In the genomic region with DNA sequence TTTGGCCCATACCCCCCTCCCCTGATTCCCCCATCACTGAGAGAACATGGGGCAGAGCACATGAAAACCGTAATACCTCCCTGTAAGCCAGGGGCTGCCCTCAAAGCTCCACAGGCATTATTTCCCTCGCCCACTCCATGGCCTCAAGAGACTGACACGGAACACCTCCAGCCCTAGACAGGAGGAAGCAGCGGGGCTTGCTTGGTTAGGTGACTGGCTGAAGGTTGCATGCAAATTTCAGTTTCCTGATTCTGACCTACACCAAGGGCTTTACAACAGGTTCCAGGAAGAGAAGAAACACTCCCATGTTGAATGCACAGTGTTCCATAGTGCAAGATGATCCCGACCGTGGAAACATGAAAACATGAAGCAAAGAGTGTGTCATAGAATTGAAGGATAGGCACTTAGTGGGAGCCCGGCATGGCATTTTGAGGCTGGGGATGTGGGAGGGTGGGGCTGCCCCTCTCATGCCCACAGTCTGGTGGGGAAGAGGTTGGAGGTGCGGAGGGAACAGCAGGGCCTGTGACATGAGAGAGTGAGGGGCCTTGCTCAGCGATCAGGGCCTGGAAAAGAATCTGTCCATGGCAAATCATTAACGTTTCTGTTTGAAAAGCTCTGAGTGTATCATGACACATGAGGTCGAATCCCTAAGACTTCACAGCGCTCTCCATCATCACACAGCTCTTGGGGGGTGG, we compare ENCODE assay signal across 14 cellular contexts. TPM values are rescaled to one million over a fixed set of nuclear protein-coding genes. Genes with fewer than 3 reads are reported as not detected.
DNase-seq lines count a peak whose midpoint lies in the region; ATAC-seq, FAIRE-seq and TF ChIP-seq lines count a peak whose summit lies in the region.
"Had no signal": no experiment of that assay in that cellular context is flagged by ENCODE, and none has a peak within 500 bp of the region (broad histone marks: within the 10 kb centered on the region; RNA-seq: fewer than 3 reads in every experiment).

No MANE protein-coding gene starts in this region.

- H2AK5ac ChIP-seq in H9 (ENCODE audit: insufficient read length, low read length): no peak overlapping the region

- no peak overlapping the region for H3K4ac ChIP-seq in H9 (ENCODE audit: low read depth, low read length)

- no peak overlapping the region for H3K27ac ChIP-seq in H9 (ENCODE audit: insufficient read length, low read depth, low read length)
- H3K27ac ChIP-seq in pancreas: peak overlapping the region in 3 of 4 donors; percentile 22 to 68 (median 62)
- H3K27ac ChIP-seq: heart right ventricle had no signal

- TF ChIP-seq CTCF in H9 (conservative IDR thresholded peaks at IDR 0.05): no peak
- TF ChIP-seq CTCF in pancreas (IDR thresholded peaks at IDR 0.05): no peak

- H3K18ac ChIP-seq in H9 (ENCODE audit: insufficient read length, low read depth, low read length): no peak overlapping the region

- no peak overlapping the region for H3K23ac ChIP-seq in H9 (ENCODE audit: insufficient read length, low read depth, low read length)

- H3K14ac ChIP-seq in H9 (ENCODE audit: insufficient read depth, low read length): no peak overlapping the region

- no peak overlapping the region for H2BK20ac ChIP-seq in H9 (ENCODE audit: low read depth, low read length, poor library complexity, severe bottlenecking)

- no peaks in the 10 kb centered on the region for H3K79me2 ChIP-seq in H9 (ENCODE audit: insufficient read depth, low read length)

- H3K9me3 ChIP-seq in H9 (ENCODE audit: control insufficient read depth, low read depth, low read length): no peaks in the 10 kb centered on the region
- H3K9me3 ChIP-seq in pancreas: no peaks in the 10 kb centered on the region
- H3K9me3 ChIP-seq: heart right ventricle, SK-N-SH had no signal

- no peak overlapping the region for H3K4me3 Mint-ChIP-seq in H9
- H3K4me3 Mint-ChIP-seq: activated CD4-positive, alpha-beta T cell treated with anti-CD3 and anti-CD28 coated beads, Interleukin-2, amount 10 ng/mL, durations not matched to agents 24 days and 14 days; CD8-positive, alpha-beta memory T cell had no signal

- no peak overlapping the region for H4K8ac ChIP-seq in H9 (replicated peaks; ENCODE audit: insufficient read length, low read depth, low read length)

- H3K9me3 Mint-ChIP-seq in H9: no peaks in the 10 kb centered on the region
- H3K9me3 Mint-ChIP-seq: activated CD4-positive, alpha-beta T cell treated with anti-CD3 and anti-CD28 coated beads, Interleukin-2, amount 10 ng/mL, durations not matched to agents 24 days and 14 days; CD8-positive, alpha-beta memory T cell had no signal

- H3K27me3 ChIP-seq in H9 (ENCODE audit: insufficient read depth, low read length) (no peaks in the 10 kb centered on the region), pancreas (no peaks in the 10 kb centered on the region)
- H3K27me3 ChIP-seq: heart right ventricle had no signal

- no peak overlapping the region for H3K56ac ChIP-seq in H9 (ENCODE audit: insufficient read length, low read depth, low read length)

- no peak overlapping the region for H2BK5ac ChIP-seq in H9 (ENCODE audit: insufficient read length, low read length)

- no CpG with 5 or more reads among the region's 12 CpGs for WGBS in H9 (ENCODE audit: extremely low coverage, insufficient read length, low lambda C conversion rate)
- 67 to 70% methylated on average over 12 of the region's 12 CpGs for WGBS in pancreas, 2 donors

- peak overlapping the region; percentile 7 for H4K91ac ChIP-seq in H9 (ENCODE audit: insufficient read length, low read depth, low read length)

- H3K9ac ChIP-seq in H9 (ENCODE audit: extremely low read depth, insufficient read length, low read length): no peak overlapping the region
- H3K9ac ChIP-seq: SK-N-SH had no signal

- DNase-seq in H9: no peak
- no peak for DNase-seq in pancreas
- DNase-seq in DMS79 treated with DMSO at 0.1 percent for 48 hours (lab: John Stamatoyannopoulos, UW): no peak
- no peak for DNase-seq in SKM-1 (lab: John Stamatoyannopoulos, UW; ENCODE audit: unreplicated experiment)
- no peak for DNase-seq in inferior parietal cortex (ENCODE audit: extremely low spot score)
- no peak for DNase-seq in middle frontal gyrus (ENCODE audit: extremely low spot score, low spot score)
- DNase-seq: activated CD4-positive, alpha-beta T cell treated with anti-CD3 and anti-CD28 coated beads, Interleukin-2, amount 10 ng/mL, durations not matched to agents 24 days and 14 days; CD8-positive, alpha-beta memory T cell; effector CD8-positive, alpha-beta T cell; heart right ventricle; NCI-H524; SK-N-SH had no signal

- H4K20me1 ChIP-seq in H9 (ENCODE audit: control insufficient read depth, insufficient read depth, insufficient read length): no peaks in the 10 kb centered on the region

- H3K79me1 ChIP-seq in H9 (ENCODE audit: insufficient read depth, low read depth, low read length, poor library complexity, severe bottlenecking): no peaks in the 10 kb centered on the region

- H3K4me1 Mint-ChIP-seq in H9: peaks cover 9 to 18% of the 10 kb centered on the region in 2 experiments
- H3K4me1 Mint-ChIP-seq: CD8-positive, alpha-beta memory T cell had no signal

- intact Hi-C loops in pancreas (cut with DNase I): no loop called here

- H3T11ph ChIP-seq in H9 (ENCODE audit: low read length): no peak overlapping the region

- H3K4me2 ChIP-seq in H9 (ENCODE audit: insufficient read depth, insufficient read length, low read length): no peak overlapping the region
- H3K4me2 ChIP-seq: SK-N-SH had no signal

- peaks cover 0 to 7% (median 3%) of the 10 kb centered on the region in 3 experiments; a peak in 3 of 7 replicates for H3K36me3 Mint-ChIP-seq in H9 (ENCODE audit: insufficient read depth in 1 of 3, low read depth in 3 of 3)

- no peaks in the 10 kb centered on the region; the same call in 1 of the 2 replicates for H3K4me1 ChIP-seq in H9 (ENCODE audit: insufficient read depth, low read length)
- H3K4me1 ChIP-seq in pancreas: peaks cover 0 to 4% (median 0%) of the 10 kb centered on the region in 3 donors

- no peak overlapping the region for H2AFZ ChIP-seq in H9 (ENCODE audit: low read length)

- H2BK120ac ChIP-seq in H9 (ENCODE audit: low read depth, low read length, poor library complexity, severe bottlenecking): no peak overlapping the region

- H4K5ac ChIP-seq in H9 (ENCODE audit: insufficient read length, low read depth, low read length): no peak overlapping the region

- no peak for FAIRE-seq in pancreas (lab: Jason Lieb, UNC)

- no peaks in the 10 kb centered on the region for H3K27me3 Mint-ChIP-seq in H9 (ENCODE audit: low read depth)
- H3K27me3 Mint-ChIP-seq: activated CD4-positive, alpha-beta T cell treated with anti-CD3 and anti-CD28 coated beads, Interleukin-2, amount 10 ng/mL, durations not matched to agents 24 days and 14 days; CD8-positive, alpha-beta memory T cell had no signal

- peak overlapping the region in 1 of 3 experiments; percentile 18; a peak in 3 of 7 replicates for H3K27ac Mint-ChIP-seq in H9
- H3K27ac Mint-ChIP-seq: activated CD4-positive, alpha-beta T cell treated with anti-CD3 and anti-CD28 coated beads, Interleukin-2, amount 10 ng/mL, durations not matched to agents 24 days and 14 days had no signal

- no peaks in the 10 kb centered on the region for H3K36me3 ChIP-seq in pancreas

- no peaks in the 10 kb centered on the region for H3K23me2 ChIP-seq in H9 (ENCODE audit: insufficient read length, low read depth, low read length, poor library complexity, severe bottlenecking)

- H2BK15ac ChIP-seq in H9 (ENCODE audit: low read depth, low read length): no peak overlapping the region

- ATAC-seq in GM19035 (IDR thresholded peaks at IDR 0.05; ENCODE audit: unreplicated experiment) (peak; percentile 86), HG03565 (IDR thresholded peaks at IDR 0.05; ENCODE audit: unreplicated experiment) (peak; percentile 60), pancreas (peak in 1 of 4 donors; percentile 8)

- no peak overlapping the region for H2BK12ac ChIP-seq in H9 (ENCODE audit: insufficient read length, low read depth, low read length)

- no peak overlapping the region for H3K4me3 ChIP-seq in pancreas
- H3K4me3 ChIP-seq: heart right ventricle had no signal

RNA-seq across cellular contexts. Expression of gene GPR137B, which starts 33.5 kb away (rescaled TPM):
- total RNA-seq in H9 (2021) (5.9 and 6.6 TPM in 2 replicates), pancreas (1 to 10 TPM; 1.1 to 9.8 (median 2.6) TPM)
- 1 to 10 TPM in 1 of 2 donors, under 1 TPM in 1; 0.95 to 4.3 TPM for polyA plus RNA-seq in pancreas
